ENCODE assay signal across 8 cellular contexts in genomic region chr6:5135783-5136376, GRCh38. TPM values are rescaled to one million over a fixed set of nuclear protein-coding genes. Genes with fewer than 3 reads are reported as not detected.
DNase-seq lines count a peak whose midpoint lies in the region; ATAC-seq and TF ChIP-seq lines count a peak whose summit lies in the region.

No MANE protein-coding gene starts in this region.

- no peaks in the 10 kb centered on the region for H3K36me3 ChIP-seq in osteoblast (ENCODE audit: insufficient read depth, low read length)
- H3K36me3 ChIP-seq in sigmoid colon = no peaks in the 10 kb centered on the region

- H3K4me3 ChIP-seq in dorsolateral prefrontal cortex = no peak overlapping the region
- H3K4me3 ChIP-seq in osteoblast (ENCODE audit: insufficient read depth, low read length) = no peak overlapping the region
- H3K4me3 ChIP-seq in sigmoid colon = no peak overlapping the region

- no peak overlapping the region for H2AFZ ChIP-seq in osteoblast (ENCODE audit: low read length)

- POLR2A ChIA-PET in GM10248 (lab: Yijun Ruan, JAX) = no interaction called here

- intact Hi-C loops in dorsolateral prefrontal cortex (cut with DNase I) = no loop called here
- intact Hi-C loops in sigmoid colon (cut with DNase I) = no loop called here

- no peak for TF ChIP-seq EP300 in sigmoid colon (IDR thresholded peaks at IDR 0.05)

- H3K27me3 ChIP-seq in dorsolateral prefrontal cortex = no peaks in the 10 kb centered on the region
- no peaks in the 10 kb centered on the region for H3K27me3 ChIP-seq in osteoblast (ENCODE audit: insufficient read depth, low read length)
- no peaks in the 10 kb centered on the region for H3K27me3 ChIP-seq in sigmoid colon

- TF ChIP-seq POLR2A in sigmoid colon (IDR thresholded peaks at IDR 0.05) = no peak

- no peaks in the 10 kb centered on the region for H3K79me2 ChIP-seq in osteoblast (ENCODE audit: insufficient read depth, low read length)

- no peak overlapping the region for H3K4me2 ChIP-seq in osteoblast (ENCODE audit: insufficient read depth, low read length)

- peak; percentile 64 for TF ChIP-seq CTCF in GM10248 (IDR thresholded peaks at IDR 0.05; ENCODE audit: control extremely low read depth, extremely low read depth, low read depth, missing control alignments)
- peak; percentile 35; the same call in 1 of the 2 replicates for TF ChIP-seq CTCF in VCaP (conservative IDR thresholded peaks at IDR 0.05)
- peak in 53 of 56 donors; percentile 11 to 70 (median 48) for TF ChIP-seq CTCF in dorsolateral prefrontal cortex (IDR thresholded peaks at IDR 0.05 in 54 of 56, conservative IDR thresholded peaks at IDR 0.05 in 2 of 56; ENCODE audit: low read depth in 1 of 56, partially characterized antibody in 56 of 56)
- TF ChIP-seq CTCF in osteoblast (IDR thresholded peaks at IDR 0.05; ENCODE audit: extremely low read depth, low read depth, low read length) = peak; percentile 66
- peak in 2 of 4 experiments; percentile 31 to 54 for TF ChIP-seq CTCF in sigmoid colon (IDR thresholded peaks at IDR 0.05)

- H3K27ac ChIP-seq in VCaP = no peak overlapping the region
- no peak overlapping the region for H3K27ac ChIP-seq in dorsolateral prefrontal cortex
- no peak overlapping the region for H3K27ac ChIP-seq in osteoblast (ENCODE audit: low read depth, low read length)
- H3K27ac ChIP-seq in sigmoid colon = no peak overlapping the region

- ATAC-seq in GM21447 (IDR thresholded peaks at IDR 0.05; ENCODE audit: unreplicated experiment) = no peak

- DNase-seq in GM10248 (ENCODE audit: extremely low spot score) = peak; percentile 40
- DNase-seq in Kasumi-1 (lab: John Stamatoyannopoulos, UW) = peak; percentile 87 to 90
- DNase-seq in dorsolateral prefrontal cortex = no peak
- DNase-seq in osteoblast (ENCODE audit: insufficient read length, low spot score, missing footprints) = no peak
- no peak for DNase-seq in sigmoid colon
- DNase-seq in hepatic stellate cell (ENCODE audit: low spot score) = no peak

- H3K9me3 ChIP-seq in osteoblast (ENCODE audit: low read depth, low read length) (no peaks in the 10 kb centered on the region), sigmoid colon (no peaks in the 10 kb centered on the region)

- H3K4me1 ChIP-seq in osteoblast (ENCODE audit: insufficient read depth, low read length) (peaks cover 9% of the 10 kb centered on the region), sigmoid colon (peaks cover 0 to 12% (median 3%) of the 10 kb centered on the region in 4 donors)

- WGBS in sigmoid colon, 2 donors = 70 to 82% methylated on average over 9 of the region's 9 CpGs

- no peaks in the 10 kb centered on the region for H4K20me1 ChIP-seq in osteoblast (ENCODE audit: insufficient read depth, low read length)

- CTCF ChIA-PET in GM10248 (lab: Yijun Ruan, JAX) = interaction anchor here (1.1 kb wide), 1 partner anchor 8 kb away, joined by 5 read pairs; no protein-coding TSS in a partner anchor

RNA-seq across cellular contexts. Expression of gene PPP1R3G, which starts 50.7 kb away (rescaled TPM):
- 10 to 100 TPM in 1 of 120 experiments, 1 to 10 TPM in 117, under 1 TPM in 2; 0.93 to 14.5 (median 2.7) TPM for total RNA-seq in dorsolateral prefrontal cortex
- 3.3 and 3.5 TPM in 2 replicates for total RNA-seq in osteoblast
- total RNA-seq in sigmoid colon = 1 to 10 TPM; 1.8 to 3.0 (median 2.2) TPM
- polyA plus RNA-seq in sigmoid colon = under 1 TPM; under 0.01 to 0.63 (median 0.23) TPM

Comparison
In these comparisons a context has a peak if more than half of its experiments do, and no peak if none do; other contexts are left out.
1. DNase-seq: peak in GM10248 (single experiment) and Kasumi-1 (2 of 2); none in dorsolateral prefrontal cortex (0 of 10), osteoblast (single experiment), sigmoid colon (single experiment) and hepatic stellate cell (single experiment).